Comparison of ENCODE assay signal across 1 cellular context in the genomic region with DNA sequence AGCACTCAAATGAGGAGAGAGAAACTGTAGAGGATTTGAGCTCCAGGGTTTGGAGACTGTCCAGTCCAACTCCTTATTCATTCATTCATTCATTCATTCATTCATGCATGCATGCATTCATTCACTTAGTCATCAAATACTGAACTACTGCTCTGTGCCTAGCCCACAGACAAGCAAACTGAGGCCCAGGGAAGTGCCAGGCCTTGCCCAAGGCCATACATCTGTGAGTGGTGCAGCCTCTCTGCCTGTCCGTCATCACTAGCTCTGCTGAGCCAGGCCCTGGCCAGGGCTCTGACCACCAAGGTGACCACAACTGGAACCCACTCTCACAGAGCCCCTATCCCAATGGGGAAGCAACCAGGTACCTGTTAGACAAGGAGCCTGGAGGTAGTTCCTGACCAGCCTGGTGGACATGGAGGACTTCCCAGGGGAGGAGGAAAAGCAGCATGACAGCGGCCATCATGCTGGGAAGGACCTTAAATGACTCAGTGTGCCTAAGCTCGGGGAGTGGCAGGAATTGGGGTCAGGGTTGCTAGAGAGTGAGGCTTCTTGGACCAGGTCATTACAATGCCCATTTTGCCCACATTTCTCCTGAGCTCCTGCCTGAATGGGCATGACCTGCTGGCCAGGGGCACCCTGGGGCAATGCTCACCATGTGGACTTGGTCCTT.
TF ChIP-seq lines count a peak whose summit lies in the region.

No MANE protein-coding gene starts in this region.

TF ChIP-seq in endothelial cell of umbilical vein, 7 proteins besides CTCF, POLR2A, EP300 and RAD21:
- TF ChIP-seq JUN (IDR thresholded peaks at IDR 0.05; ENCODE audit: borderline replicate concordance, insufficient read depth, insufficient read length, low read depth) (no peak), FOS (IDR thresholded peaks at IDR 0.05; ENCODE audit: borderline replicate concordance, insufficient read depth, low read length) (no peak), MYC (IDR thresholded peaks at IDR 0.05; ENCODE audit: low read depth, low read length) (no peak), GATA2 (IDR thresholded peaks at IDR 0.05; ENCODE audit: insufficient read depth, insufficient read length, low read depth, low read length) (no peak), POLR2AphosphoS5 (IDR thresholded peaks at IDR 0.05; ENCODE audit: insufficient read depth, low read depth, low read length) (no peak), EZH2 (IDR thresholded peaks at IDR 0.05; ENCODE audit: borderline replicate concordance, low read depth, low read length, severe bottlenecking) (no peak)
- TF ChIP-seq, protein P1, sequence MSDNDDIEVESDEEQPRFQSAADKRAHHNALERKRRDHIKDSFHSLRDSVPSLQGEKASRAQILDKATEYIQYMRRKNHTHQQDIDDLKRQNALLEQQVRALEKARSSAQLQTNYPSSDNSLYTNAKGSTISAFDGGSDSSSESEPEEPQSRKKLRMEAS (IDR thresholded peaks at IDR 0.05; ENCODE audit: insufficient read depth, insufficient read length): no peak
